Comparison of ENCODE assay signal across 1 cellular context in genomic region chr7:98301693-98302470, GRCh38.
TF ChIP-seq lines count a peak whose summit lies in the region.

No MANE protein-coding gene starts in this region.

TF ChIP-seq in K562, 482 proteins besides CTCF, POLR2A, EP300 and RAD21:
- no peak for TF ChIP-seq GTF3C2 (IDR thresholded peaks at IDR 0.05; ENCODE audit: borderline replicate concordance, extremely low read depth, insufficient read length)
- TF ChIP-seq STAT5A (IDR thresholded peaks at IDR 0.05; ENCODE audit: borderline replicate concordance, low read length): no peak
- TF ChIP-seq ZNF316 (IDR thresholded peaks at IDR 0.05): peak; percentile 26; the same call in 1 of the 2 replicates
- no peak for TF ChIP-seq NCOA6 (IDR thresholded peaks at IDR 0.05)
